In genomic region chr15:50148362-50148963, GRCh38 we compare ENCODE assay signal across 1 cellular context.
TF ChIP-seq lines count a peak whose summit lies in the region.

No MANE protein-coding gene starts in this region.

TF ChIP-seq in K562, 482 proteins besides CTCF, POLR2A, EP300 and RAD21 (continued from another document and continues in another):
- TF ChIP-seq ZBTB40 (IDR thresholded peaks at IDR 0.05) (peak; percentile 42; the same call in 1 of the 2 replicates), ZBTB40 (CRISPR knock-in tag; IDR thresholded peaks at IDR 0.05) (no peak), ZNF165 (CRISPR knock-in tag; IDR thresholded peaks at IDR 0.05; ENCODE audit: borderline replicate concordance) (no peak), ZNF274 (IDR thresholded peaks at IDR 0.05; ENCODE audit: borderline replicate concordance, low read depth, low read length) (no peak), U2AF2 (optimal IDR thresholded peaks at IDR 0.05; ENCODE audit: low read depth, low read length) (no peak), PHF21A (IDR thresholded peaks at IDR 0.05; ENCODE audit: borderline replicate concordance, low read depth) (no peak), TEAD4 (IDR thresholded peaks at IDR 0.05; ENCODE audit: low read length) (0 out of 2 replicates have a peak, but pooled peaks have one; percentile 39), TEAD4 (CRISPR knock-in tag; IDR thresholded peaks at IDR 0.05; ENCODE audit: borderline replicate concordance) (no peak), PHB2 (IDR thresholded peaks at IDR 0.05; ENCODE audit: low read depth) (no peak), CEBPG (CRISPR knock-in tag; IDR thresholded peaks at IDR 0.05) (no peak), CEBPG (tag; conservative IDR thresholded peaks at IDR 0.05 in 1 of 2, IDR thresholded peaks at IDR 0.05 in 1 of 2) (no peak), MIER1 (IDR thresholded peaks at IDR 0.05; ENCODE audit: low read depth) (no peak), RBM15 (IDR thresholded peaks at IDR 0.05; ENCODE audit: insufficient read depth, low read length) (no peak), ZBTB17 (CRISPR knock-in tag; IDR thresholded peaks at IDR 0.05) (no peak), NFRKB (IDR thresholded peaks at IDR 0.05; ENCODE audit: low read depth) (no peak), HOMEZ (CRISPR knock-in tag; IDR thresholded peaks at IDR 0.05) (no peak), SP2 (IDR thresholded peaks at IDR 0.05; ENCODE audit: extremely low read depth, low read depth, low read length, poor library complexity, severe bottlenecking) (no peak), MAFG (tag; conservative IDR thresholded peaks at IDR 0.05) (no peak), ZFP30 (CRISPR knock-in tag; IDR thresholded peaks at IDR 0.05; ENCODE audit: borderline replicate concordance) (no peak), STAG1 (CRISPR knock-in tag; IDR thresholded peaks at IDR 0.05; ENCODE audit: borderline replicate concordance) (peak; percentile 53; the same call in 1 of the 2 replicates), HDAC3 (IDR thresholded peaks at IDR 0.05; ENCODE audit: borderline replicate concordance, partially characterized antibody) (no peak), TEAD2 (tag; IDR thresholded peaks at IDR 0.05) (0 out of 2 replicates have a peak, but pooled peaks have one; percentile 29), DACH1 (IDR thresholded peaks at IDR 0.05; ENCODE audit: partially characterized antibody) (no peak), ZBTB33 (CRISPR knock-in tag; IDR thresholded peaks at IDR 0.05) (no peak), CREB5 (CRISPR knock-in tag; IDR thresholded peaks at IDR 0.05) (no peak), ZNF766 (CRISPR knock-in tag; conservative IDR thresholded peaks at IDR 0.05) (0 out of 2 replicates have a peak, but pooled peaks have one; percentile 20), FOXM1 (IDR thresholded peaks at IDR 0.05; ENCODE audit: low read depth) (no peak), FOXM1 (CRISPR knock-in tag; IDR thresholded peaks at IDR 0.05; ENCODE audit: low read depth) (no peak), RREB1 (CRISPR knock-in tag; IDR thresholded peaks at IDR 0.05) (no peak), CTCFL (IDR thresholded peaks at IDR 0.05; ENCODE audit: borderline replicate concordance, insufficient read depth, low read depth, low read length, poor library complexity, severe bottlenecking) (no peak), ELK3 (CRISPR knock-in tag; IDR thresholded peaks at IDR 0.05) (no peak), VEZF1 (CRISPR knock-in tag; IDR thresholded peaks at IDR 0.05) (no peak)
